Comparison of ENCODE assay signal across 1 cellular context in the genomic region with DNA sequence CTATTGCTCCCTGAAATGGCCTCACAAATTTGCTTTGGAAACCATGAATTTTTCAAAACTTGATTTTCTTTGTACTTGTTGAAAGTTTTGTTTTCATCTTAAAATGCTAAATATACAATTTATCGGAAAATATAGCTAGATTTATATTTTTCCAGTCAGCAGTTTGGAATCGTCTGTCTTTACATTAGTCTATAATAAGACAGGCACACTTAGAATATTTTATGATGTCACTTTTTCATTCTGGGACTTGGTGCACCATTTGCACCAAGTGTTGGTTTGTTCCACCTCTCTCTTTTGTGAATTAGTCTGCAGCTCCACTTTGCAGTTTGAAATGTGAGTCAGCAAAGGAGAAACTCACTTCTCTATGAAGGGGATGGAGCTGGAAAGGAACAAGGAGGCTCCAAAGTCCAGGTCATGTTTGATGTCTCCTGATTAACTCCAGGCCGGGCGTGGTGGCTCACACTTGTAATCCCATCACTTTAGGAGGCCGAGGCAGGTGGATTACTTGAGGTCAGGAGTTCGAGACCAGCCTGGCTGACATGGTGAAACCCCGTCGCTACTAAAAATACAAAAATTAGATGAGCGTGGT.
TF ChIP-seq lines count a peak whose summit lies in the region.

No MANE protein-coding gene starts in this region.

TF ChIP-seq in HEK293, 187 proteins besides CTCF, POLR2A, EP300 and RAD21 (continued from another document):
- TF ChIP-seq PRDM10 (tag by site-specific recombination; IDR thresholded peaks at IDR 0.05) (peak; percentile 49; the same call in 1 of the 2 replicates), ZFP41 (tag by site-specific recombination; IDR thresholded peaks at IDR 0.05; ENCODE audit: borderline replicate concordance) (no peak)
- TF ChIP-seq, protein P1, sequence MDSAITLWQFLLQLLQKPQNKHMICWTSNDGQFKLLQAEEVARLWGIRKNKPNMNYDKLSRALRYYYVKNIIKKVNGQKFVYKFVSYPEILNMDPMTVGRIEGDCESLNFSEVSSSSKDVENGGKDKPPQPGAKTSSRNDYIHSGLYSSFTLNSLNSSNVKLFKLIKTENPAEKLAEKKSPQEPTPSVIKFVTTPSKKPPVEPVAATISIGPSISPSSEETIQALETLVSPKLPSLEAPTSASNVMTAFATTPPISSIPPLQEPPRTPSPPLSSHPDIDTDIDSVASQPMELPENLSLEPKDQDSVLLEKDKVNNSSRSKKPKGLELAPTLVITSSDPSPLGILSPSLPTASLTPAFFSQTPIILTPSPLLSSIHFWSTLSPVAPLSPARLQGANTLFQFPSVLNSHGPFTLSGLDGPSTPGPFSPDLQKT (IDR thresholded peaks at IDR 0.05; ENCODE audit: borderline replicate concordance, low read depth, low read length), result no peak
